In the genomic region with DNA sequence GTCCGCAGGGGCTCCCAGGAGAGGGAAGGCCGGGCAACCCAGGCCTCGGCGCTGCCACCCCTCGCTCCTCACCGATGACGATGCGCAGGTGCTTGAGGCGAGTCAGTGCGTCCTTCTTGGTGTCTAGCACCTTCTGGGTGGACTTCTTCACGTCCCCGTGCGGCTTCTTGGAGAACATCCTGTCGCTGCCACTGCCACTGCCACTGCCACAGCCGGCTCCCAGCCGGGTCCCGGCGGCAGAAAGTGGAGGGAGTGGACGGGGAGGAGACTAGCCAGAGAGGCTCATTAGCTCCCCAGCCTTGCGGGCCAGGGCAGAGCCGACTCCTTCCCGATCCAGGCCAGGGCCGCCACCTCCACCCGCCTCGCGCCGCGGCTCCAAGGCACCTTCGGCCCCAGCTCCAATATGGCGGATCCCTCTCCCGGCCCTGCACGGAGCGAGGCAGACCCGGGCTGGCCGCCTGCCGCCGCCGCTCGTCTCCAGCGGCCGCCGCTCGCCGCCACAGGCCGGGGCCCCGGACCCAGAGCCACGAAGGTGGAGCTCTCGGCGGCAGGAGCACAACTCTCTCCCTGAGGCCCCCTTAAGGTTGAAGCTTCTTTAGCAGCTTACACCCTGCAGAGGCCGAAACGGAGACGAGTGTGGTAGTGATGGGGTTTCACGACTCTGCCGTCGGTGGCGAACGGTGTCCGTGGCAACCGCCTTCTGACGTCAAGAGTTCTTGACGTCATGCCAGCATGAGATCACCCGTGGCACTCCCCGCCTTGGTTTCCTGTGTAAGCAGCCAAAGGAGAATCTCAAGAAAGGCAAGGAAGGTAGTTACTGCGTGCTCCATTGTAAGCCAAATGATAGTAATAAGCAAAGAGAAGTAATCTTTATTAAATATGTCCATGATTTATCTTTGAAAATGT, we compare ENCODE assay signal across 8 cellular contexts. TPM values are rescaled to one million over a fixed set of nuclear protein-coding genes. Genes with fewer than 3 reads are reported as not detected.
A peak's percentile ranks its signal among the peaks of the same experiment; 100 is the strongest.
DNase-seq lines count a peak whose midpoint lies in the region; ATAC-seq, FAIRE-seq and TF ChIP-seq lines count a peak whose summit lies in the region.
"Not testable (repeated sequence)": the region's sequence is repeated elsewhere in the genome, so short reads cannot be mapped to it uniquely, and the experiment has no call there.

A gene (minus strand): TSS at position 638 of the 906 bp plus-strand sequence. CDS start 460 bp downstream, at position 178.

- H3K27me3 Mint-ChIP-seq in T-cell, type B pancreatic cell: not testable (repeated sequence)

- not testable (repeated sequence) for H3K36me3 ChIP-seq in adrenal gland (replicated peaks in 1 of 2); heart left ventricle

- WGBS in adrenal gland, 4 donors, result 0 to 2% (median 1%) methylated on average over 12 to 53 of the region's 64 CpGs
- WGBS in heart left ventricle, 4 donors, result 0 to 2% (median 1%) methylated on average over 33 to 58 of the region's 64 CpGs

- H3K27me3 ChIP-seq in adrenal gland, heart left ventricle: not testable (repeated sequence)

- peak; percentile 98 for FAIRE-seq in GM12892 (lab: Jason Lieb, UNC)

- intact Hi-C loops in adrenal gland (cut with DNase I), result not testable (repeated sequence)
- intact Hi-C loops in heart left ventricle (cut with DNase I), result loop anchor here in 1 of 10 donors (5.0 kb wide), 1 partner anchor 687 kb away; a partner anchor contains a TSS

- peak within 1 kb of the TSS; percentile 96 to 98 (median 97) for H3K4me3 Mint-ChIP-seq in T-cell
- H3K4me3 Mint-ChIP-seq in type B pancreatic cell, result peak within 1 kb of the TSS; percentile 99

- H3K27ac Mint-ChIP-seq in T-cell (peak within 1 kb of the TSS; percentile 91 to 95), type B pancreatic cell (peak within 1 kb of the TSS; percentile 96)

- H3K4me1 ChIP-seq in adrenal gland (replicated peaks in 1 of 2) (peaks cover 14 to 23% of the 10 kb centered on the region in 2 donors), heart left ventricle (peaks cover 0 to 31% (median 15%) of the 10 kb centered on the region in 12 donors)

- TF ChIP-seq CTCF in adrenal gland (IDR thresholded peaks at IDR 0.05) (peak in 4 of 6 experiments; percentile 43 to 71 (median 54)), heart left ventricle (IDR thresholded peaks at IDR 0.05) (peak in 10 of 12 donors; percentile 16 to 64 (median 38)), type B pancreatic cell (conservative IDR thresholded peaks at IDR 0.05) (peak; percentile 64)

- TF ChIP-seq POLR2A in GM12892 (IDR thresholded peaks at IDR 0.05; ENCODE audit: low read depth, low read length) (peak; percentile 89), adrenal gland (IDR thresholded peaks at IDR 0.05) (peak; percentile 95 to 98), heart left ventricle (IDR thresholded peaks at IDR 0.05) (peak; percentile 69 to 89)

- H3K36me3 Mint-ChIP-seq in T-cell, type B pancreatic cell: not testable (repeated sequence)

- ATAC-seq in HG02852 (IDR thresholded peaks at IDR 0.05; ENCODE audit: unreplicated experiment) (peak; percentile 97), T-cell (replicated peaks in 1 of 4) (peak; percentile 93 to 98 (median 96)), heart left ventricle (peak; percentile 97 to 99 (median 98))

- H3K9me3 Mint-ChIP-seq in T-cell, type B pancreatic cell: not testable (repeated sequence)

- H3K4me1 Mint-ChIP-seq in T-cell (peaks cover 35 to 39% (median 39%) of the 10 kb centered on the region in 3 donors), type B pancreatic cell (ENCODE audit: unreplicated experiment) (peaks cover 20% of the 10 kb centered on the region)

- peak within 1 kb of the TSS; percentile 45 to 95 (median 74) for H3K4me3 ChIP-seq in adrenal gland
- peak within 1 kb of the TSS; percentile 66 to 91 (median 78) for H3K4me3 ChIP-seq in heart left ventricle

- peak; percentile 65 for DNase-seq in GM12892 (ENCODE audit: insufficient read length)
- DNase-seq in NCI-H1436 treated with DMSO at 0.1 percent for 48 hours (lab: John Stamatoyannopoulos, UW), result peak; percentile 87
- peak; percentile 76 to 98 (median 94) for DNase-seq in T-cell
- DNase-seq in adrenal gland, result peak; percentile 93 to 99 (median 96)
- DNase-seq in heart left ventricle, result peak; percentile 92 to 96 (median 94)
- DNase-seq in pons (ENCODE audit: low spot score), result peak; percentile 93
- peak; percentile 92 for DNase-seq in type B pancreatic cell (ENCODE audit: extremely low spot score, unreplicated experiment)

- POLR2A ChIA-PET in T-cell (lab: Charles Lee), result interaction anchor here in 1 of 2 donors (0.6 to 1.5 kb wide), 5 partner anchors 13 to 404 kb away, joined by 3 to 33 read pairs (median 4); a partner anchor contains a TSS

- CTCF ChIA-PET in T-cell (lab: Charles Lee), result interaction anchor here (0.6 to 1.6 kb wide), 3 partner anchors 9 to 395 kb away, joined by 3 to 10 read pairs (median 4); a partner anchor contains a TSS

- not testable (repeated sequence) for H3K9me3 ChIP-seq in adrenal gland (replicated peaks in 1 of 3); heart left ventricle

- peak within 1 kb of the TSS; percentile 72 to 97 (median 90) for H3K27ac ChIP-seq in adrenal gland
- H3K27ac ChIP-seq in heart left ventricle, result peak within 1 kb of the TSS; percentile 89 to 95 (median 92)

RNA-seq across cellular contexts. Expression of the gene that starts here (rescaled TPM):
- 11.2 TPM for polyA plus RNA-seq in GM12892 (2012; ENCODE audit: missing spikeins)
- total RNA-seq in T-cell (10 to 100 TPM; 65.1 to 88.9 (median 82.9) TPM), adrenal gland (100 to 1,000 TPM in 1 of 8 donors, 10 to 100 TPM in 7; 40.2 to 116 (median 74.2) TPM), heart left ventricle (10 to 100 TPM; 26.0 to 43.0 (median 33.3) TPM), type B pancreatic cell (ENCODE audit: low replicate concordance) (38.9 and 45.7 TPM in 2 replicates)
- polyA plus RNA-seq in adrenal gland (10 to 100 TPM; 31.7 to 49.1 (median 47.0) TPM), heart left ventricle (10 to 100 TPM in 1 of 2 donors, 1 to 10 TPM in 1; 9.9 to 11.7 TPM)

Comparison
In these comparisons a context has a peak if more than half of its experiments do, and no peak if none do; other contexts are left out.
1. Peak in every context shown above with its lines: DNase-seq, ATAC-seq, H3K4me3 ChIP-seq and H3K27ac ChIP-seq.